1 cellular context compared by ENCODE assay signal in genomic region chr12:79938843-79939242, GRCh38.
TF ChIP-seq lines count a peak whose summit lies in the region.

No MANE protein-coding gene starts in this region.

TF ChIP-seq in A549, 52 proteins besides CTCF, POLR2A, EP300 and RAD21 (continued from another document):
- TF ChIP-seq NR3C1 (IDR thresholded peaks at IDR 0.05), result no peak
